In genomic region chr1:38680801-38681510, GRCh38 we compare ENCODE assay signal across 15 cellular contexts.
DNase-seq lines count a peak whose midpoint lies in the region; ATAC-seq and TF ChIP-seq lines count a peak whose summit lies in the region.
"Had no signal": no experiment of that assay in that cellular context is flagged by ENCODE, and none has a peak within 500 bp of the region (broad histone marks: within the 10 kb centered on the region; RNA-seq: fewer than 3 reads in every experiment).

No MANE protein-coding gene starts in this region.

- H2BK12ac ChIP-seq in mesenchymal stem cell (ENCODE audit: low read length in 2 of 2): no peak overlapping the region

- no peaks in the 10 kb centered on the region for H3K79me1 ChIP-seq in mesenchymal stem cell (replicated peaks; ENCODE audit: low read length, poor library complexity, severe bottlenecking)

- H3K4me3 Mint-ChIP-seq in endodermal cell: no peak overlapping the region
- H3K4me3 Mint-ChIP-seq: activated naive CD8-positive, alpha-beta T cell treated with anti-CD3 and anti-CD28 coated beads for 36 hours; immature natural killer cell had no signal

- H3K36me3 Mint-ChIP-seq in endodermal cell (ENCODE audit: low read depth): no peaks in the 10 kb centered on the region
- H3K36me3 Mint-ChIP-seq: activated naive CD8-positive, alpha-beta T cell treated with anti-CD3 and anti-CD28 coated beads for 36 hours; immature natural killer cell had no signal

- no peak for ATAC-seq in HG03108 (IDR thresholded peaks at IDR 0.05; ENCODE audit: unreplicated experiment)
- ATAC-seq: activated CD4-positive, CD25-positive, alpha-beta regulatory T cell treated with anti-CD3 and anti-CD28 coated beads, Interleukin-2, amount 50 U/mL, for 24 hours; psoas muscle had no signal

- no peak overlapping the region for H3K4me2 ChIP-seq in mesenchymal stem cell (ENCODE audit: low read length, poor library complexity, severe bottlenecking)

- H3K4ac ChIP-seq in mesenchymal stem cell (ENCODE audit: low read depth in 1 of 2, low read length in 2 of 2): no peak overlapping the region

- H3K14ac ChIP-seq in mesenchymal stem cell (ENCODE audit: low read length in 2 of 2): no peak overlapping the region

- no peak for TF ChIP-seq CTCF in endodermal cell (conservative IDR thresholded peaks at IDR 0.05)

- H3K27ac ChIP-seq in endodermal cell (ENCODE audit: low read depth, low read length): no peak overlapping the region
- no peak overlapping the region for H3K27ac ChIP-seq in mesenchymal stem cell (ENCODE audit: low read length, poor library complexity, severe bottlenecking)
- H3K27ac ChIP-seq: coronary artery, psoas muscle had no signal

- no peak overlapping the region for H2BK15ac ChIP-seq in mesenchymal stem cell (ENCODE audit: low read depth, poor library complexity, severe bottlenecking)

- DNase-seq in Daoy (ENCODE audit: low read depth) (peak; percentile 45), NT2/D1 (ENCODE audit: low read depth, low spot score) (peak; percentile 39), endodermal cell (peak; percentile 68), mesenchymal stem cell (peak; percentile 30), NCI-H345 treated with DMSO at 0.1 percent for 48 hours (lab: John Stamatoyannopoulos, UW; ENCODE audit: unreplicated experiment) (no peak), NCI-H1436 treated with DMSO at 0.1 percent for 48 hours (lab: John Stamatoyannopoulos, UW) (no peak), COLO829 (ENCODE audit: low spot score) (no peak)
- DNase-seq: activated naive CD8-positive, alpha-beta T cell treated with anti-CD3 and anti-CD28 coated beads for 36 hours; DMS153; immature natural killer cell; NCI-H510A; psoas muscle had no signal

- no peak overlapping the region for H3K18ac ChIP-seq in mesenchymal stem cell (ENCODE audit: low read depth in 1 of 2, low read length in 2 of 2)

- no peak overlapping the region for H2AFZ ChIP-seq in mesenchymal stem cell (ENCODE audit: low read depth, low read length)

- H4K8ac ChIP-seq in mesenchymal stem cell (ENCODE audit: low read length): no peak overlapping the region

- H3K4me1 Mint-ChIP-seq in endodermal cell: no peaks in the 10 kb centered on the region
- H3K4me1 Mint-ChIP-seq: activated naive CD8-positive, alpha-beta T cell treated with anti-CD3 and anti-CD28 coated beads for 36 hours; immature natural killer cell had no signal

- no peak overlapping the region for H3K9ac ChIP-seq in NT2/D1 (ENCODE audit: insufficient read length, low read depth)
- H3K9ac ChIP-seq in endodermal cell (ENCODE audit: extremely low read depth, low read length, poor library complexity, severe bottlenecking): no peak overlapping the region
- no peak overlapping the region for H3K9ac ChIP-seq in mesenchymal stem cell (ENCODE audit: low read length)

- H3K27me3 Mint-ChIP-seq in endodermal cell (ENCODE audit: insufficient read depth): peaks cover 21% of the 10 kb centered on the region

- H3K36me3 ChIP-seq in NT2/D1 (ENCODE audit: insufficient read depth, insufficient read length, low read length): no peaks in the 10 kb centered on the region
- H3K36me3 ChIP-seq in endodermal cell (ENCODE audit: control insufficient read depth, insufficient read depth, low read length): no peaks in the 10 kb centered on the region
- H3K36me3 ChIP-seq in mesenchymal stem cell (ENCODE audit: control insufficient read depth in 1 of 2, insufficient read depth in 2 of 2, low read depth in 1 of 2, low read length in 2 of 2): no peaks in the 10 kb centered on the region

- H2BK120ac ChIP-seq in mesenchymal stem cell (ENCODE audit: low read depth, low read length): no peak overlapping the region

- no peak overlapping the region for H3K27ac Mint-ChIP-seq in endodermal cell
- H3K27ac Mint-ChIP-seq: activated naive CD8-positive, alpha-beta T cell treated with anti-CD3 and anti-CD28 coated beads for 36 hours; immature natural killer cell had no signal

- H3K4me3 ChIP-seq in NT2/D1 (ENCODE audit: insufficient read length, low read depth) (no peak overlapping the region), endodermal cell (ENCODE audit: low read length) (no peak overlapping the region), mesenchymal stem cell (ENCODE audit: insufficient read depth in 1 of 2, low read depth in 1 of 2, low read length in 2 of 2) (no peak overlapping the region)
- H3K4me3 ChIP-seq: coronary artery, psoas muscle had no signal

- H3K27me3 ChIP-seq in NT2/D1 (ENCODE audit: insufficient read depth, insufficient read length): no peaks in the 10 kb centered on the region
- H3K27me3 ChIP-seq in endodermal cell (ENCODE audit: control insufficient read depth, insufficient read depth, low read length, poor library complexity, severe bottlenecking): no peaks in the 10 kb centered on the region
- H3K27me3 ChIP-seq in mesenchymal stem cell (ENCODE audit: control insufficient read depth in 1 of 2, insufficient read depth in 1 of 2, low read length in 2 of 2): no peaks in the 10 kb centered on the region

- H2BK5ac ChIP-seq in mesenchymal stem cell (ENCODE audit: low read depth, low read length, poor library complexity, severe bottlenecking): no peak overlapping the region

- no peak overlapping the region for H3K23ac ChIP-seq in mesenchymal stem cell (ENCODE audit: low read length in 2 of 2)

- 71 to 89% methylated on average over 3 to 5 of the region's 5 CpGs for WGBS in endodermal cell (ENCODE audit: insufficient coverage in 1 of 2, insufficient read length in 1 of 2), 2 experiments
- WGBS in mesenchymal stem cell: 44% methylated on average over 5 of the region's 5 CpGs

- H4K91ac ChIP-seq in mesenchymal stem cell (ENCODE audit: low read length): no peak overlapping the region

- no peak overlapping the region for H2AK5ac ChIP-seq in mesenchymal stem cell (ENCODE audit: low read length, severe bottlenecking)

- H3K9me3 ChIP-seq in NT2/D1 (ENCODE audit: insufficient read depth, low read length): no peaks in the 10 kb centered on the region
- H3K9me3 ChIP-seq in endodermal cell (ENCODE audit: control insufficient read depth, low read length): no peaks in the 10 kb centered on the region
- no peaks in the 10 kb centered on the region for H3K9me3 ChIP-seq in mesenchymal stem cell (ENCODE audit: control insufficient read depth, low read length)
- H3K9me3 ChIP-seq: psoas muscle had no signal

- no peaks in the 10 kb centered on the region for H3K9me3 Mint-ChIP-seq in endodermal cell
- H3K9me3 Mint-ChIP-seq: activated naive CD8-positive, alpha-beta T cell treated with anti-CD3 and anti-CD28 coated beads for 36 hours; immature natural killer cell had no signal

- H3K4me1 ChIP-seq in NT2/D1 (ENCODE audit: insufficient read depth, insufficient read length) (no peaks in the 10 kb centered on the region), endodermal cell (ENCODE audit: control insufficient read depth, insufficient read depth, low read length) (no peaks in the 10 kb centered on the region), mesenchymal stem cell (ENCODE audit: control insufficient read depth, insufficient read depth, low read depth, low read length) (no peaks in the 10 kb centered on the region)
- H3K4me1 ChIP-seq: psoas muscle had no signal

Comparison
In these comparisons a context has a peak if more than half of its experiments do, and no peak if none do; other contexts are left out.
1. DNase-seq: peak in Daoy (single experiment), NT2/D1 (single experiment), endodermal cell (single experiment) and mesenchymal stem cell (single experiment); none in NCI-H345 treated with DMSO at 0.1 percent for 48 hours (single experiment), NCI-H1436 treated with DMSO at 0.1 percent for 48 hours (single experiment) and COLO829 (single experiment).